Comparison of ENCODE assay signal across 19 cellular contexts in genomic region chr2:16118611-16119590, GRCh38.
"Had no signal": no experiment of that assay in that cellular context is flagged by ENCODE, and none has a peak within 500 bp of the region (broad histone marks: within the 10 kb centered on the region; RNA-seq: fewer than 3 reads in every experiment).

No MANE protein-coding gene starts in this region.

- H3K4me1 ChIP-seq: esophagus muscularis mucosa, foreskin keratinocyte, gastroesophageal sphincter, heart right ventricle, left lung, lower lobe of right lung had no signal

- ATAC-seq: foreskin keratinocyte; gastroesophageal sphincter; heart right ventricle; left cardiac atrium; left lung; left ventricle myocardium superior; lower lobe of right lung; mucosa of descending colon; naive thymus-derived CD8-positive, alpha-beta T cell had no signal

- H3K4me3 Mint-ChIP-seq: mesothelial cell of epicardium; naive B cell; naive thymus-derived CD8-positive, alpha-beta T cell had no signal

- H3K4me3 ChIP-seq: coronary artery, dorsolateral prefrontal cortex, esophagus muscularis mucosa, gastroesophageal sphincter, heart right ventricle, left lung, lower lobe of right lung, mucosa of descending colon had no signal

- H3K36me3 ChIP-seq: esophagus muscularis mucosa, gastroesophageal sphincter, heart right ventricle, left lung, lower lobe of right lung had no signal

- DNase-seq: dermis blood vessel endothelial cell; dorsolateral prefrontal cortex; effector CD4-positive, alpha-beta T cell; effector memory CD4-positive, alpha-beta T cell; foreskin keratinocyte; heart right ventricle; hippocampal formation; left cardiac atrium; left lung; left ventricle myocardium superior; lower lobe of right lung; mesenchymal stem cell; mucosa of descending colon; naive B cell; naive thymus-derived CD8-positive, alpha-beta T cell had no signal

- H3K27ac ChIP-seq: coronary artery, dorsolateral prefrontal cortex, esophagus muscularis mucosa, foreskin keratinocyte, gastroesophageal sphincter, heart right ventricle, left lung, lower lobe of right lung had no signal

- H3K27ac Mint-ChIP-seq: mesothelial cell of epicardium; naive B cell; naive thymus-derived CD8-positive, alpha-beta T cell had no signal

- H3K36me3 Mint-ChIP-seq: mesothelial cell of epicardium; naive B cell; naive thymus-derived CD8-positive, alpha-beta T cell had no signal

- H3K27me3 ChIP-seq: dorsolateral prefrontal cortex, esophagus muscularis mucosa, foreskin keratinocyte, gastroesophageal sphincter, heart right ventricle, left lung had no signal

- H3K4me1 Mint-ChIP-seq: naive B cell; naive thymus-derived CD8-positive, alpha-beta T cell had no signal

- H3K27me3 Mint-ChIP-seq: naive thymus-derived CD8-positive, alpha-beta T cell had no signal
